25 cellular contexts compared by ENCODE assay signal in the genomic region with DNA sequence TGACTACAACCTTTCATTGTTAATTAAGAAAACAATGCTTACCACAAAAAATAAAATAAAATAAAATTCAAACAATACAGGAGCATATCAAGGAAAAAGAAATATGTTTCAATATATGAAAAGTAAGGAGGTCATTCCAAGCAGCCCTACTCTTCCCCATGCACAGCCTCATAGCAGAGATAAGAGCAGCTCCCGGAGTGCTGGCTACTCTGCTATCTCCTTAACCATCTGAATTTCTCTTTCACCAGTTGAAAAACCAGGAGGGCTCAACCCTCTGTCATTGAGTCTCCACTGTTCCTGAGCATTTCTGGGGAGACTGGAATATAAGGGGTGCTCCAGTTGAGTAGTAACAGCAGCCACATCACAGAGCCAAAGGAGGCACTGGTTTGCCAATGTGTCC.
A peak's percentile ranks its signal among the peaks of the same experiment; 100 is the strongest.
DNase-seq lines count a peak whose midpoint lies in the region; ATAC-seq and TF ChIP-seq lines count a peak whose summit lies in the region.
"Had no signal": no experiment of that assay in that cellular context is flagged by ENCODE, and none has a peak within 500 bp of the region (broad histone marks: within the 10 kb centered on the region; RNA-seq: fewer than 3 reads in every experiment).

No MANE protein-coding gene starts in this region.

- H3K27ac Mint-ChIP-seq in nephron progenitor cell = peak overlapping the region; percentile 2
- H3K27ac Mint-ChIP-seq: activated CD4-positive, alpha-beta memory T cell treated with anti-CD3 and anti-CD28 coated beads, Interleukin-2, amount 10 ng/mL, durations not matched to agents 7 days and 5 days; CD8-positive, alpha-beta memory T cell; endodermal cell; natural killer cell; type B pancreatic cell had no signal

- H3K4me3 ChIP-seq in heart left ventricle = no peak overlapping the region
- H3K4me3 ChIP-seq: coronary artery had no signal

- H3K9me3 ChIP-seq in heart left ventricle = peaks cover 0 to 16% (median 4%) of the 10 kb centered on the region in 12 donors

- DNase-seq in heart left ventricle (no peak), Right ventricle myocardium superior (no peak), erythroblast (lab: John Stamatoyannopoulos, UW) (peak; percentile 38 to 70), nephron progenitor cell (no peak), NCI-H2081 (lab: John Stamatoyannopoulos, UW) (no peak), DMS79 treated with DMSO at 0.1 percent for 48 hours (lab: John Stamatoyannopoulos, UW) (no peak), RPMI8226 (no peak)
- DNase-seq: activated CD4-positive, alpha-beta memory T cell treated with anti-CD3 and anti-CD28 coated beads, Interleukin-2, amount 10 ng/mL, durations not matched to agents 7 days and 5 days; activated effector memory CD4-positive, alpha-beta T cell treated with anti-CD3 and anti-CD28 coated beads, Interleukin-2, amount 50 U/mL, for 16 hours; brain microvascular endothelial cell; CD8-positive, alpha-beta memory T cell; endodermal cell; IMR-90; natural killer cell; NCI-H1105 treated with DMSO at 0.1 percent for 48 hours; NCI-H2029 treated with DMSO at 0.1 percent for 48 hours; NCI-H446; NCI-H82; stimulated activated CD4-positive, alpha-beta T cell treated with anti-CD3 and anti-CD28 coated beads, Interleukin-4, amount 100 ng/mL, for 4 hours; stimulated activated naive CD8-positive, alpha-beta T cell treated with anti-CD3 and anti-CD28 coated beads, Interleukin-15, Interleukin-2, amounts not matched to agents 100 U/mL and 50 U/mL, for 24 hours; T-helper 9 cell had no signal

- no peak overlapping the region for H3K4me3 Mint-ChIP-seq in nephron progenitor cell
- H3K4me3 Mint-ChIP-seq: activated CD4-positive, alpha-beta memory T cell treated with anti-CD3 and anti-CD28 coated beads, Interleukin-2, amount 10 ng/mL, durations not matched to agents 7 days and 5 days; B cell; CD8-positive, alpha-beta memory T cell; endodermal cell; natural killer cell; type B pancreatic cell had no signal

- no peaks in the 10 kb centered on the region for H3K27me3 ChIP-seq in heart left ventricle
- H3K27me3 ChIP-seq: brain microvascular endothelial cell had no signal

- H3K27me3 Mint-ChIP-seq in nephron progenitor cell (ENCODE audit: low read depth, poor library complexity) = peaks cover 6% of the 10 kb centered on the region
- H3K27me3 Mint-ChIP-seq: activated CD4-positive, alpha-beta memory T cell treated with anti-CD3 and anti-CD28 coated beads, Interleukin-2, amount 10 ng/mL, durations not matched to agents 7 days and 5 days; B cell; type B pancreatic cell had no signal

- peaks cover 0 to 35% (median 23%) of the 10 kb centered on the region in 12 donors for H3K4me1 ChIP-seq in heart left ventricle

- H3K9me3 Mint-ChIP-seq in nephron progenitor cell = peaks cover 38% of the 10 kb centered on the region
- H3K9me3 Mint-ChIP-seq: activated CD4-positive, alpha-beta memory T cell treated with anti-CD3 and anti-CD28 coated beads, Interleukin-2, amount 10 ng/mL, durations not matched to agents 7 days and 5 days; natural killer cell had no signal

- H3K27ac ChIP-seq in heart left ventricle (peak overlapping the region in 11 of 12 donors; percentile 46 to 86 (median 77)), temporal lobe (ENCODE audit: low read depth, low read length) (peak overlapping the region; percentile 84)
- H3K27ac ChIP-seq: brain microvascular endothelial cell had no signal

- ATAC-seq in heart left ventricle (no peak), Right ventricle myocardium superior (ENCODE audit: poor library complexity) (no peak)
- ATAC-seq: stimulated activated naive CD8-positive, alpha-beta T cell treated with anti-CD3 and anti-CD28 coated beads, Interleukin-15, Interleukin-2, amounts not matched to agents 100 U/mL and 50 U/mL, for 24 hours had no signal

- H3K36me3 ChIP-seq in heart left ventricle = peaks cover 0 to 2% (median 0%) of the 10 kb centered on the region in 9 donors
- H3K36me3 ChIP-seq: brain microvascular endothelial cell had no signal

- TF ChIP-seq POLR2A in heart left ventricle (IDR thresholded peaks at IDR 0.05) = no peak
- no peak for TF ChIP-seq POLR2A in erythroblast (IDR thresholded peaks at IDR 0.05; ENCODE audit: low read length)

- H3K4me1 Mint-ChIP-seq in nephron progenitor cell = peaks cover 12% of the 10 kb centered on the region
- H3K4me1 Mint-ChIP-seq: activated CD4-positive, alpha-beta memory T cell treated with anti-CD3 and anti-CD28 coated beads, Interleukin-2, amount 10 ng/mL, durations not matched to agents 7 days and 5 days; CD8-positive, alpha-beta memory T cell had no signal

- 52 to 74% (median 68%) methylated on average over 1 of the region's 1 CpG for WGBS in heart left ventricle, 4 donors

- TF ChIP-seq CTCF in heart left ventricle (IDR thresholded peaks at IDR 0.05) = no peak
- no peak for TF ChIP-seq CTCF in nephron progenitor cell (IDR thresholded peaks at IDR 0.05)

- intact Hi-C loops in heart left ventricle (cut with DNase I) (loop anchor here in 1 of 10 donors (5.0 kb wide), 1 partner anchor 39 kb away; no protein-coding TSS in a partner anchor), Right ventricle myocardium superior (cut with DNase I) (no loop called here)

- H3K36me3 Mint-ChIP-seq in nephron progenitor cell (ENCODE audit: low read depth) = peaks cover 81% of the 10 kb centered on the region
- H3K36me3 Mint-ChIP-seq: CD8-positive, alpha-beta memory T cell; natural killer cell had no signal

Comparison
In these comparisons a context has a peak if more than half of its experiments do, and no peak if none do; other contexts are left out.
1. DNase-seq: peak in erythroblast (2 of 2); none in heart left ventricle (0 of 5), Right ventricle myocardium superior (single experiment), nephron progenitor cell (single experiment), NCI-H2081 (0 of 2), DMS79 treated with DMSO at 0.1 percent for 48 hours (single experiment) and RPMI8226 (single experiment).